25 cellular contexts compared by ENCODE assay signal in genomic region chr10:78448994-78449418, GRCh38.
"Had no signal": no experiment of that assay in that cellular context is flagged by ENCODE, and none has a peak within 500 bp of the region (broad histone marks: within the 10 kb centered on the region; RNA-seq: fewer than 3 reads in every experiment).

No MANE protein-coding gene starts in this region.

- H3K4me1 ChIP-seq: transverse colon had no signal

- H3K4me3 Mint-ChIP-seq: activated CD8-positive, alpha-beta memory T cell treated with anti-CD3 and anti-CD28 coated beads, Interleukin-2, amount 10 ng/mL, durations not matched to agents 7 days and 5 days; activated CD8-positive, alpha-beta T cell treated with anti-CD3 and anti-CD28 coated beads, Interleukin-2, amount 10 ng/mL, durations not matched to agents 7 days and 5 days; activated naive CD8-positive, alpha-beta T cell; activated T-cell treated with anti-CD3 and anti-CD28 coated beads, Interleukin-2, amount 50 U/mL, for 72 hours; central memory CD8-positive, alpha-beta T cell; dendritic cell treated with granulocyte-macrophage colony-stimulating factor and Interleukin-4, amounts not matched to agents 40 ng/mL and 50 ng/mL, for 4 days; endodermal cell; natural killer cell treated with Interleukin-12 subunit alpha and Interleukin-12 subunit beta and Interleukin-15 and Interleukin-18, amount 100 ng/mL, for 72 hours had no signal

- H3K4me3 ChIP-seq: left ventricle myocardium inferior, lung, ovary, skin epidermis, testis, transverse colon had no signal

- H3K27me3 Mint-ChIP-seq: activated CD8-positive, alpha-beta memory T cell treated with anti-CD3 and anti-CD28 coated beads, Interleukin-2, amount 10 ng/mL, durations not matched to agents 7 days and 5 days; activated naive CD8-positive, alpha-beta T cell had no signal

- H3K36me3 ChIP-seq: left ventricle myocardium inferior, ovary, transverse colon had no signal

- H3K27ac Mint-ChIP-seq: activated CD8-positive, alpha-beta memory T cell treated with anti-CD3 and anti-CD28 coated beads, Interleukin-2, amount 10 ng/mL, durations not matched to agents 7 days and 5 days; activated CD8-positive, alpha-beta T cell treated with anti-CD3 and anti-CD28 coated beads, Interleukin-2, amount 10 ng/mL, durations not matched to agents 7 days and 5 days; activated naive CD8-positive, alpha-beta T cell; activated T-cell treated with anti-CD3 and anti-CD28 coated beads, Interleukin-2, amount 50 U/mL, for 72 hours; dendritic cell treated with granulocyte-macrophage colony-stimulating factor and Interleukin-4, amounts not matched to agents 40 ng/mL and 50 ng/mL, for 4 days; endodermal cell; natural killer cell treated with Interleukin-12 subunit alpha and Interleukin-12 subunit beta and Interleukin-15 and Interleukin-18, amount 100 ng/mL, for 72 hours; progenitor cell of endocrine pancreas had no signal

- H3K27me3 ChIP-seq: ovary, testis, transverse colon had no signal

- H3K27ac ChIP-seq: left ventricle myocardium inferior, ovary, skin epidermis, testis, transverse colon had no signal

- H3K36me3 Mint-ChIP-seq: activated CD8-positive, alpha-beta memory T cell treated with anti-CD3 and anti-CD28 coated beads, Interleukin-2, amount 10 ng/mL, durations not matched to agents 7 days and 5 days; activated naive CD8-positive, alpha-beta T cell; natural killer cell treated with Interleukin-12 subunit alpha and Interleukin-12 subunit beta and Interleukin-15 and Interleukin-18, amount 100 ng/mL, for 72 hours had no signal

- DNase-seq: activated CD8-positive, alpha-beta memory T cell treated with anti-CD3 and anti-CD28 coated beads, Interleukin-2, amount 10 ng/mL, durations not matched to agents 7 days and 5 days; activated CD8-positive, alpha-beta T cell treated with anti-CD3 and anti-CD28 coated beads, Interleukin-2, amount 10 ng/mL, durations not matched to agents 7 days and 5 days; activated effector memory CD4-positive, alpha-beta T cell treated with Interleukin-2 at 50 U/mL for 16 hours; activated naive CD4-positive, alpha-beta T cell treated with Interleukin-2 at 50 U/mL for 16 hours; activated T-cell treated with anti-CD3 and anti-CD28 coated beads, Interleukin-2, amount 50 U/mL, for 72 hours; anterior cingulate cortex; endodermal cell; foreskin fibroblast; left ventricle myocardium inferior; mesendoderm; retina; stimulated activated CD4-positive, alpha-beta T cell treated with anti-CD3 and anti-CD28 coated beads, Interleukin-12 subunit alpha, Interleukin-12 subunit beta, amount 100 ng/mL, for 4 hours; stimulated activated CD4-positive, alpha-beta T cell treated with anti-CD3 and anti-CD28 coated beads, Interleukin-4, amount 100 ng/mL, for 1 hour; stimulated activated naive CD8-positive, alpha-beta T cell treated with anti-CD3 and anti-CD28 coated beads, Interleukin-15, Interleukin-2, amounts not matched to agents 100 U/mL and 50 U/mL, for 24 hours; T-helper 9 cell; testis; transverse colon had no signal

- H3K9me3 Mint-ChIP-seq: activated T-cell treated with anti-CD3 and anti-CD28 coated beads, Interleukin-2, amount 50 U/mL, for 72 hours; central memory CD8-positive, alpha-beta T cell; dendritic cell treated with granulocyte-macrophage colony-stimulating factor and Interleukin-4, amounts not matched to agents 40 ng/mL and 50 ng/mL, for 4 days; endodermal cell; natural killer cell treated with Interleukin-12 subunit alpha and Interleukin-12 subunit beta and Interleukin-15 and Interleukin-18, amount 100 ng/mL, for 72 hours had no signal

- H3K9me3 ChIP-seq: left ventricle myocardium inferior, ovary, testis, transverse colon had no signal

- H3K4me1 Mint-ChIP-seq: activated CD8-positive, alpha-beta memory T cell treated with anti-CD3 and anti-CD28 coated beads, Interleukin-2, amount 10 ng/mL, durations not matched to agents 7 days and 5 days; central memory CD8-positive, alpha-beta T cell had no signal
